ENCODE assay signal across 8 cellular contexts in the genomic region with DNA sequence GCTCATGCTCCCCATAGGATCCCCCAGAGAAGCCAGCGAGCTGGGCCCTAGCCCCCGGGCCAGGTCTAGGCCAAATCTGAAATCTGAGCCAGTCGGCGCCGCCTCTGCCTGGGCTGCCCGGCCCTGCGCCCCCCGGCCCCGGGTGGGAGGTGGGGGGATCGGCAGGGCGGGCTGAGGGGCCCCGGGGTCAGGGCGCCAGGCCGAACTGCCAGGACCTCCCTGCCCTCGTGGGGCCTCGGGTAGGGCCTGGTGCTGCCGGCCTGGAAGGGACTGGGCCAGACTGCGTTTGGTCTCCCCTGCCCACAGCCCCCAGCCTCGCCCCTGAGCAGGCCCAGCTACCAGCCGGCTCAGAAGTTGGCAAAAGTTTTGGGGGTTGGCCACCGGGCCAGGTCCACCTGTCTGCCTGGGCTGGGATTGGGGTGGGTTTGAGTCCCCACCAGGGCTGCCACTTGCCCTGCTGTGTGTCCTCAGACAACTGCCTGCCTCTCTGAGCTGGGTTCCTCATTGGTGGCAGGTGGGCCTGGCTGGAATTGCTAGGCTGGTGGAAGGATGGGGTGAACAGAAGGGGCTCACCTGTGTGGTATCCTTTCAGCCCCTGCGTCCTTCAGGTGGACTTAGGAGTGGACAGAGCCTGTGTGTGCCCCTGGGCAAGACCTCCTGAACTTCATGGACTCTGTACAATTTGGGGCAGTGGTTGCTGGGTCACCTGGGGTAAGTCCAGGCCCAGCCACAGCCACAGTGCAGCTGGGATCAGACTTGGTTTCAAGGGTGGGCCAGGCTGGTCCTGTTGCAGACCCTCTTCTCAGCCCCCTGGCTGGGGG. TPM values are rescaled to one million over a fixed set of nuclear protein-coding genes. Genes with fewer than 3 reads are reported as not detected.
DNase-seq lines count a peak whose midpoint lies in the region; ATAC-seq, FAIRE-seq and TF ChIP-seq lines count a peak whose summit lies in the region.

No MANE protein-coding gene starts in this region.

- in situ Hi-C loops in K562 (cut with MboI) (no loop called here), HepG2 (cut with HindIII; ENCODE audit: extremely low pct_ligation_motif_present, low pct_unique_long_range_greater_than_20kb) (no loop called here)

- no peaks in the 10 kb centered on the region for H3K9me3 ChIP-seq in K562 (replicated peaks; ENCODE audit: control insufficient read depth, insufficient read depth, low read depth, low read length)
- H3K9me3 ChIP-seq in HepG2 (ENCODE audit: low read length) = no peaks in the 10 kb centered on the region
- no peaks in the 10 kb centered on the region for H3K9me3 ChIP-seq in thyroid gland

- no TSS peak for BruUV-seq in K562 (replicated peaks; lab: Mats Ljungman, UMichigan)
- BruUV-seq in HepG2 (replicated peaks; lab: Mats Ljungman, UMichigan) = no TSS peak

- H3K27ac Mint-ChIP-seq in activated CD8-positive, alpha-beta memory T cell treated with anti-CD3 and anti-CD28 coated beads, Interleukin-2, amount 10 ng/mL, durations not matched to agents 7 days and 5 days = no peak overlapping the region

- no peaks in the 10 kb centered on the region for H3K9me3 Mint-ChIP-seq in activated CD8-positive, alpha-beta memory T cell treated with anti-CD3 and anti-CD28 coated beads, Interleukin-2, amount 10 ng/mL, durations not matched to agents 7 days and 5 days (ENCODE audit: low read depth)

- H3K27me3 ChIP-seq in K562 (ENCODE audit: control insufficient read depth in 2 of 2, insufficient read depth in 2 of 2, low read length in 2 of 2) (no peaks in the 10 kb centered on the region), HepG2 (ENCODE audit: control insufficient read depth in 1 of 2, insufficient read depth in 2 of 2, low read length in 2 of 2) (peaks cover 0 to 5% of the 10 kb centered on the region in 2 experiments; a peak in 1 of 5 replicates), thyroid gland (no peaks in the 10 kb centered on the region)

- ATAC-seq in activated CD8-positive, alpha-beta memory T cell treated with anti-CD3 and anti-CD28 coated beads, Interleukin-2, amount 10 ng/mL, durations not matched to agents 7 days and 5 days = no peak
- ATAC-seq in K562 = no peak
- ATAC-seq in HepG2 = peak; percentile 1; the same call in 1 of the 3 replicates

- no peak for TF ChIP-seq RAD21 in K562 (CRISPR knock-in tag; conservative IDR thresholded peaks at IDR 0.05 in 1 of 2, IDR thresholded peaks at IDR 0.05 in 1 of 2)
- TF ChIP-seq RAD21 in HepG2 (CRISPR knock-in tag; IDR thresholded peaks at IDR 0.05) = 0 out of 2 replicates have a peak, but pooled peaks have one; percentile 10

- FAIRE-seq in K562 (lab: Jason Lieb, UNC) (no peak), HepG2 (lab: Jason Lieb, UNC) (no peak)

- peaks cover 17% of the 10 kb centered on the region for H3K4me1 Mint-ChIP-seq in activated CD8-positive, alpha-beta memory T cell treated with anti-CD3 and anti-CD28 coated beads, Interleukin-2, amount 10 ng/mL, durations not matched to agents 7 days and 5 days

- H3K9me1 ChIP-seq in K562 (ENCODE audit: control insufficient read depth, insufficient read depth, low read length) = no peaks in the 10 kb centered on the region

- no peaks in the 10 kb centered on the region for H3K36me3 ChIP-seq in K562 (ENCODE audit: control insufficient read depth, insufficient read depth, low read length)
- H3K36me3 ChIP-seq in HepG2 (replicated peaks in 1 of 2; ENCODE audit: control insufficient read depth in 1 of 2, insufficient read depth in 2 of 2, low read length in 2 of 2) = peaks cover 15 to 39% of the 10 kb centered on the region in 2 experiments
- no peaks in the 10 kb centered on the region for H3K36me3 ChIP-seq in thyroid gland

- peak overlapping the region; percentile 56 for H3K4me3 ChIP-seq in K562
- H3K4me3 ChIP-seq in HepG2 (replicated peaks in 1 of 3; ENCODE audit: insufficient read depth in 1 of 3, low read depth in 2 of 3, low read length in 3 of 3) = peak overlapping the region; percentile 78 to 89 (median 80); a peak in 4 of 6 replicates
- H3K4me3 ChIP-seq in thyroid gland (replicated peaks in 1 of 3) = peak overlapping the region in 1 of 3 donors; percentile 63

- no peak for TF ChIP-seq POLR2A in K562 (conservative IDR thresholded peaks at IDR 0.05)
- TF ChIP-seq POLR2A in HepG2 (IDR thresholded peaks at IDR 0.05; ENCODE audit: insufficient read depth in 1 of 2, low read depth in 2 of 2, low read length in 2 of 2) = no peak
- no peak for TF ChIP-seq POLR2A in thyroid gland (IDR thresholded peaks at IDR 0.05)

- H3K27ac ChIP-seq in K562 (ENCODE audit: extremely low read depth, low read depth, low read length) (no peak overlapping the region), HepG2 (ENCODE audit: extremely low read length, insufficient read depth, low read length) (peak overlapping the region; percentile 16), thyroid gland (peak overlapping the region; percentile 83 to 93 (median 85))

- intact Hi-C loops in K562 (cut with micrococcal nuclease) (no loop called here), HepG2 (cut with micrococcal nuclease; ENCODE audit: unreplicated experiment) (no loop called here), thyroid gland (cut with DNase I) (no loop called here)

- H3K79me2 ChIP-seq in K562 (ENCODE audit: control insufficient read depth, insufficient read depth, low read length) = no peaks in the 10 kb centered on the region
- H3K79me2 ChIP-seq in HepG2 (ENCODE audit: insufficient read depth, low read length) = peaks cover 63% of the 10 kb centered on the region

- H4K20me1 ChIP-seq in K562 (replicated peaks; ENCODE audit: control insufficient read depth, insufficient read depth, low read length) (no peaks in the 10 kb centered on the region), HepG2 (ENCODE audit: insufficient read depth, low read length) (peaks cover 52% of the 10 kb centered on the region)

- H2AFZ ChIP-seq in K562 (ENCODE audit: low read depth, low read length) (no peak overlapping the region), HepG2 (ENCODE audit: low read length) (no peak overlapping the region)

- TF ChIP-seq EP300 in K562 (IDR thresholded peaks at IDR 0.05; ENCODE audit: low read length) = no peak
- no peak for TF ChIP-seq EP300 in HepG2 (IDR thresholded peaks at IDR 0.05; ENCODE audit: low read depth in 2 of 2, low read length in 2 of 2)
- TF ChIP-seq EP300 in HepG2 (CRISPR knock-in tag; IDR thresholded peaks at IDR 0.05; ENCODE audit: borderline replicate concordance) = no peak

- peak overlapping the region; percentile 9 for H3K4me3 Mint-ChIP-seq in activated CD8-positive, alpha-beta memory T cell treated with anti-CD3 and anti-CD28 coated beads, Interleukin-2, amount 10 ng/mL, durations not matched to agents 7 days and 5 days

- POLR2A ChIA-PET in K562 (lab: Yijun Ruan, JAX) (interaction anchor here (0.6 to 0.7 kb wide), 2 partner anchors 11 to 45 kb away, joined by 3 read pairs; no protein-coding TSS in a partner anchor), HepG2 (lab: Yijun Ruan, JAX) (interaction anchor here (0.8 to 4.0 kb wide), 8 partner anchors 11 to 168 kb away, joined by 3 to 59 read pairs (median 36); partner anchors contain the start of genes MANBAL, MROH8 and RPN2)

- no peaks in the 10 kb centered on the region for H3K36me3 Mint-ChIP-seq in activated CD8-positive, alpha-beta memory T cell treated with anti-CD3 and anti-CD28 coated beads, Interleukin-2, amount 10 ng/mL, durations not matched to agents 7 days and 5 days

- H3K9ac ChIP-seq in K562 (ENCODE audit: insufficient read depth in 1 of 2, low read depth in 2 of 2, low read length in 2 of 2) = 0 out of 4 replicates have a peak overlapping the region, but pooled peaks of 1 of the 2 experiments have one; percentile 26
- H3K9ac ChIP-seq in HepG2 (ENCODE audit: insufficient read depth, low read depth, low read length) = peak overlapping the region; percentile 77

- no peak for TF ChIP-seq CTCF in K562 (IDR thresholded peaks at IDR 0.05 in 2 of 3, conservative IDR thresholded peaks at IDR 0.05 in 1 of 3; ENCODE audit: insufficient read depth in 2 of 3, low read depth in 1 of 3, low read length in 3 of 3)
- no peak for TF ChIP-seq CTCF in HepG2 (CRISPR knock-in tag; IDR thresholded peaks at IDR 0.05)
- TF ChIP-seq CTCF in thyroid gland (IDR thresholded peaks at IDR 0.05) = no peak

- H3K27me3 Mint-ChIP-seq in activated CD8-positive, alpha-beta memory T cell treated with anti-CD3 and anti-CD28 coated beads, Interleukin-2, amount 10 ng/mL, durations not matched to agents 7 days and 5 days = no peaks in the 10 kb centered on the region

- H3K4me1 ChIP-seq in K562 (replicated peaks in 1 of 2; ENCODE audit: control insufficient read depth in 2 of 2, insufficient read depth in 2 of 2, low read length in 2 of 2) (peaks cover 2 to 21% of the 10 kb centered on the region in 2 experiments; a peak in 3 of 5 replicates), HepG2 (ENCODE audit: insufficient read depth, low read length) (peaks cover 79% of the 10 kb centered on the region), thyroid gland (peaks cover 9 to 12% of the 10 kb centered on the region in 2 donors)

- CTCF ChIA-PET in activated CD8-positive, alpha-beta memory T cell treated with anti-CD3 and anti-CD28 coated beads, Interleukin-2, amount 10 ng/mL, durations not matched to agents 7 days and 5 days (lab: Charles Lee) = no interaction called here
- CTCF ChIA-PET in K562 (lab: Yijun Ruan, JAX; ENCODE audit: low intra/inter-chr PET ratio) (no interaction called here), HepG2 (lab: Yijun Ruan, JAX; ENCODE audit: low intra/inter-chr PET ratio, low total read pairs) (no interaction called here)

- DNase-seq in activated CD8-positive, alpha-beta memory T cell treated with anti-CD3 and anti-CD28 coated beads, Interleukin-2, amount 10 ng/mL, durations not matched to agents 7 days and 5 days = no peak
- DNase-seq in activated CD8-positive, alpha-beta memory T cell treated with anti-CD3 and anti-CD28 coated beads for 24 hours = no peak
- DNase-seq in K562 (ENCODE audit: extremely low read depth in 1 of 4, low spot score in 3 of 4) = peak in 1 of 4 experiments; percentile 9
- no peak for DNase-seq in HepG2 (ENCODE audit: low spot score)
- DNase-seq in thyroid gland = no peak
- DNase-seq in AML-193 (lab: John Stamatoyannopoulos, UW) = no peak
- no peak for DNase-seq in stimulated activated CD4-positive, alpha-beta T cell treated with anti-CD3 and anti-CD28 coated beads, Interleukin-2, amount 100 ng/mL, for 24 hours
- DNase-seq in NCI-H446 (lab: John Stamatoyannopoulos, UW) = no peak

- WGBS in K562 (ENCODE audit: insufficient coverage, low coverage, missing lambda C conversion rate) = 76% methylated on average over 4 of the region's 22 CpGs
- WGBS in HepG2 (ENCODE audit: low lambda C conversion rate) = 21% methylated on average over 17 of the region's 22 CpGs
- WGBS in thyroid gland, 2 donors = 0 to 100% methylated on average over 1 to 3 of the region's 22 CpGs

- H3K4me2 ChIP-seq in K562 (ENCODE audit: insufficient read depth, low read length) (no peak overlapping the region), HepG2 (ENCODE audit: low read depth, low read length) (peak overlapping the region; percentile 72)

RNA-seq across cellular contexts. Expression of gene SRC, which starts 0.8 kb away (rescaled TPM):
- total RNA-seq in activated CD8-positive, alpha-beta memory T cell treated with anti-CD3 and anti-CD28 coated beads, Interleukin-2, amount 10 ng/mL, durations not matched to agents 7 days and 5 days = 1 to 10 TPM; 1.9 to 3.6 TPM
- total RNA-seq in K562 (2011; cell fraction: chromatin; rRNA removed; ENCODE audit: low replicate concordance) = 23.1 and 61.0 TPM in 2 replicates
- 26.7 and 29.4 TPM in 2 replicates for total RNA-seq in K562 (2011; cell fraction: nucleolus; rRNA removed)
- total RNA-seq in K562 (2011; cell fraction: nucleoplasm; rRNA removed) = 20.5 and 28.9 TPM in 2 replicates
- 2.0 and 4.7 TPM in 2 replicates for total RNA-seq in K562 (2014; rRNA removed)
- 1.4 and 1.9 TPM in 2 replicates for total RNA-seq in K562 (2014; rRNA removed; fragmentation: Illumina TruSeq; extraction: Trizol)
- total RNA-seq in K562 (2015; rRNA removed; fragmentation: Illumina TruSeq; extraction: Trizol) = 2.9 and 3.1 TPM in 2 replicates
- 7.0 and 7.7 TPM in 2 replicates for total RNA-seq in K562 (2021)
- 8.0 and 8.5 TPM in 2 replicates for polyA plus RNA-seq in K562 (2011; rRNA removed)
- polyA plus RNA-seq in K562 (2011; cell fraction: cytosol; rRNA removed) = 6.8 and 11.9 TPM in 2 replicates
- polyA plus RNA-seq in K562 (2011; cell fraction: nucleus; rRNA removed) = 45.7 and 78.2 TPM in 2 replicates
- polyA plus RNA-seq in K562 (2012) = 4.7 and 5.8 TPM in 2 replicates
- polyA plus RNA-seq in K562 (2014; fragmentation: Illumina TruSeq; extraction: Trizol) = 5.4 and 8.3 TPM in 2 replicates
- under 1 TPM; 0.06 to 0.14 TPM for polyA plus RNA-seq in K562 (2014; fragmentation: Nextera tagmentation; extraction: Ambion mirVana)
- polyA plus RNA-seq in K562 (2014; rRNA removed) = 4.8 and 5.2 TPM in 2 replicates
- 5.2 and 16.3 TPM in 2 replicates for polyA minus RNA-seq in K562 (2011; rRNA and poly(A)+ RNA removed)
- polyA minus RNA-seq in K562 (2011; cell fraction: cytosol; rRNA and poly(A)+ RNA removed) = 4.0 and 10.0 TPM in 2 replicates
- polyA minus RNA-seq in K562 (2011; cell fraction: nucleus; rRNA and poly(A)+ RNA removed) = 12.3 and 15.8 TPM in 2 replicates
- 54.7 and 59.7 TPM in 2 replicates for total RNA-seq in HepG2 (2016; rRNA removed; fragmentation: Illumina TruSeq; extraction: Trizol)
- total RNA-seq in HepG2 (2016; cell fraction: cytosol; rRNA removed; fragmentation: Illumina TruSeq; extraction: Trizol; ENCODE audit: low read depth) = 18.4 and 21.0 TPM in 2 replicates
- total RNA-seq in HepG2 (2016; cell fraction: insoluble cytoplasmic fraction; rRNA removed; fragmentation: Illumina TruSeq; extraction: Trizol) = 48.2 and 56.8 TPM in 2 replicates
- total RNA-seq in HepG2 (2016; cell fraction: membrane; rRNA removed; fragmentation: Illumina TruSeq; extraction: Trizol) = 25.3 and 30.3 TPM in 2 replicates
- total RNA-seq in HepG2 (2016; cell fraction: nucleus; rRNA removed; fragmentation: Illumina TruSeq; extraction: Trizol) = 60.1 and 65.6 TPM in 2 replicates
- polyA plus RNA-seq in HepG2 (2011; rRNA removed) = 192 and 229 TPM in 2 replicates
- polyA plus RNA-seq in HepG2 (2011; cell fraction: cytosol; rRNA removed) = 97.4 and 112 TPM in 2 replicates
- 448 and 459 TPM in 2 replicates for polyA plus RNA-seq in HepG2 (2011; cell fraction: nucleus; rRNA removed)
- 148 and 158 TPM in 2 replicates for polyA plus RNA-seq in HepG2 (2012)
- polyA plus RNA-seq in HepG2 (2016; cell fraction: cytosol; fragmentation: Illumina TruSeq; extraction: Trizol; ENCODE audit: low read depth) = 3.4 and 4.0 TPM in 2 replicates
- polyA plus RNA-seq in HepG2 (2016; cell fraction: insoluble cytoplasmic fraction; fragmentation: Illumina TruSeq; extraction: Trizol; ENCODE audit: low read depth) = 43.5 and 52.9 TPM in 2 replicates
- 13.5 and 16.0 TPM in 2 replicates for polyA plus RNA-seq in HepG2 (2016; cell fraction: membrane; fragmentation: Illumina TruSeq; extraction: Trizol; ENCODE audit: low read depth)
- polyA plus RNA-seq in HepG2 (2016; cell fraction: nucleus; fragmentation: Illumina TruSeq; extraction: Trizol; ENCODE audit: insufficient read depth, low read depth) = 92.1 and 101 TPM in 2 replicates
- 0.87 and 280 TPM in 2 replicates for polyA minus RNA-seq in HepG2 (2011; rRNA and poly(A)+ RNA removed; ENCODE audit: low replicate concordance)
- 92.5 and 127 TPM in 2 replicates for polyA minus RNA-seq in HepG2 (2011; cell fraction: cytosol; rRNA and poly(A)+ RNA removed)
- polyA minus RNA-seq in HepG2 (2011; cell fraction: nucleus; rRNA and poly(A)+ RNA removed) = 209 and 267 TPM in 2 replicates
- 10 to 100 TPM; 17.1 to 23.7 (median 17.8) TPM for total RNA-seq in thyroid gland

RNA-seq across cellular contexts. Expression of gene MANBAL, which starts 57.3 kb away (rescaled TPM):
- 10 to 100 TPM; 11.3 to 11.5 TPM for total RNA-seq in activated CD8-positive, alpha-beta memory T cell treated with anti-CD3 and anti-CD28 coated beads, Interleukin-2, amount 10 ng/mL, durations not matched to agents 7 days and 5 days
- 19.6 and 33.3 TPM in 2 replicates for total RNA-seq in K562 (2011; cell fraction: chromatin; rRNA removed; ENCODE audit: low replicate concordance)
- total RNA-seq in K562 (2011; cell fraction: nucleolus; rRNA removed) = 23.8 and 26.2 TPM in 2 replicates
- total RNA-seq in K562 (2011; cell fraction: nucleoplasm; rRNA removed) = 29.3 and 40.0 TPM in 2 replicates
- total RNA-seq in K562 (2014; rRNA removed) (9.2 and 15.5 TPM in 2 replicates), K562 (2014; rRNA removed; fragmentation: Illumina TruSeq; extraction: Trizol) (10.4 and 12.3 TPM in 2 replicates), K562 (2015; rRNA removed; fragmentation: Illumina TruSeq; extraction: Trizol) (14.1 and 16.3 TPM in 2 replicates), K562 (2021) (15.3 and 16.7 TPM in 2 replicates), HepG2 (2016; rRNA removed; fragmentation: Illumina TruSeq; extraction: Trizol) (16.5 and 18.6 TPM in 2 replicates), thyroid gland (10 to 100 TPM; 16.2 to 53.3 (median 37.5) TPM)
- polyA plus RNA-seq in K562 (2011; rRNA removed) (30.0 and 35.0 TPM in 2 replicates), K562 (2014; fragmentation: Illumina TruSeq; extraction: Trizol) (27.9 and 31.6 TPM in 2 replicates), K562 (2014; fragmentation: Nextera tagmentation; extraction: Ambion mirVana) (10 to 100 TPM; 17.4 to 17.8 TPM), K562 (2014; rRNA removed) (24.8 and 25.3 TPM in 2 replicates), HepG2 (2011; rRNA removed) (70.2 and 74.1 TPM in 2 replicates)
- 55.8 and 75.0 TPM in 2 replicates for polyA plus RNA-seq in K562 (2011; cell fraction: cytosol; rRNA removed)
- 31.7 and 40.3 TPM in 2 replicates for polyA plus RNA-seq in K562 (2011; cell fraction: nucleus; rRNA removed)
- 20.9 and 26.2 TPM in 2 replicates for polyA plus RNA-seq in K562 (2012)
- 11.3 and 13.7 TPM in 2 replicates for polyA minus RNA-seq in K562 (2011; rRNA and poly(A)+ RNA removed)
- 8.8 and 12.4 TPM in 2 replicates for polyA minus RNA-seq in K562 (2011; cell fraction: cytosol; rRNA and poly(A)+ RNA removed)
- 4.8 and 6.2 TPM in 2 replicates for polyA minus RNA-seq in K562 (2011; cell fraction: nucleus; rRNA and poly(A)+ RNA removed)
- total RNA-seq in HepG2 (2016; cell fraction: cytosol; rRNA removed; fragmentation: Illumina TruSeq; extraction: Trizol; ENCODE audit: low read depth) = 10.8 and 15.2 TPM in 2 replicates
- total RNA-seq in HepG2 (2016; cell fraction: insoluble cytoplasmic fraction; rRNA removed; fragmentation: Illumina TruSeq; extraction: Trizol) = 15.1 and 16.2 TPM in 2 replicates
- 25.3 and 29.5 TPM in 2 replicates for total RNA-seq in HepG2 (2016; cell fraction: membrane; rRNA removed; fragmentation: Illumina TruSeq; extraction: Trizol)
- total RNA-seq in HepG2 (2016; cell fraction: nucleus; rRNA removed; fragmentation: Illumina TruSeq; extraction: Trizol) = 15.3 and 19.6 TPM in 2 replicates
- polyA plus RNA-seq in HepG2 (2011; cell fraction: cytosol; rRNA removed) = 93.3 and 98.4 TPM in 2 replicates
- 35.2 and 44.3 TPM in 2 replicates for polyA plus RNA-seq in HepG2 (2011; cell fraction: nucleus; rRNA removed)
- polyA plus RNA-seq in HepG2 (2012) = 45.7 and 46.8 TPM in 2 replicates
- 48.1 and 71.4 TPM in 2 replicates for polyA plus RNA-seq in HepG2 (2016; cell fraction: cytosol; fragmentation: Illumina TruSeq; extraction: Trizol; ENCODE audit: low read depth)
- 55.8 and 57.5 TPM in 2 replicates for polyA plus RNA-seq in HepG2 (2016; cell fraction: insoluble cytoplasmic fraction; fragmentation: Illumina TruSeq; extraction: Trizol; ENCODE audit: low read depth)
- polyA plus RNA-seq in HepG2 (2016; cell fraction: membrane; fragmentation: Illumina TruSeq; extraction: Trizol; ENCODE audit: low read depth) = 67.6 and 91.3 TPM in 2 replicates
- 68.3 and 69.5 TPM in 2 replicates for polyA plus RNA-seq in HepG2 (2016; cell fraction: nucleus; fragmentation: Illumina TruSeq; extraction: Trizol; ENCODE audit: insufficient read depth, low read depth)
- polyA minus RNA-seq in HepG2 (2011; rRNA and poly(A)+ RNA removed; ENCODE audit: low replicate concordance) = 47.1 and 62.0 TPM in 2 replicates
- 11.5 and 14.7 TPM in 2 replicates for polyA minus RNA-seq in HepG2 (2011; cell fraction: cytosol; rRNA and poly(A)+ RNA removed)
- polyA minus RNA-seq in HepG2 (2011; cell fraction: nucleus; rRNA and poly(A)+ RNA removed) = 7.6 and 12.7 TPM in 2 replicates
